In genomic region chr13:97810152-97810551, GRCh38 we compare ENCODE assay signal across 10 cellular contexts.
A peak's percentile ranks its signal among the peaks of the same experiment; 100 is the strongest.
DNase-seq lines count a peak whose midpoint lies in the region; ATAC-seq, FAIRE-seq and TF ChIP-seq lines count a peak whose summit lies in the region.
"Had no signal": no experiment of that assay in that cellular context is flagged by ENCODE, and none has a peak within 500 bp of the region (broad histone marks: within the 10 kb centered on the region; RNA-seq: fewer than 3 reads in every experiment).

No MANE protein-coding gene starts in this region.

- H3K9me3 Mint-ChIP-seq in nephron, result peaks cover 8% of the 10 kb centered on the region
- H3K9me3 Mint-ChIP-seq: activated T-cell treated with anti-CD3 and anti-CD28 coated beads, Interleukin-2, amount 50 U/mL, for 24 hours had no signal

- no peaks in the 10 kb centered on the region for H3K9me3 ChIP-seq in suprapubic skin

- peaks cover 5% of the 10 kb centered on the region for H3K4me1 Mint-ChIP-seq in nephron

- TF ChIP-seq CTCF in bronchial epithelial cell (IDR thresholded peaks at IDR 0.05; ENCODE audit: insufficient read depth, low read length, severe bottlenecking), result peak; percentile 21
- TF ChIP-seq CTCF in nephron (IDR thresholded peaks at IDR 0.05; ENCODE audit: unreplicated experiment in 3 of 3), result peak; percentile 52 to 65 (median 58)
- TF ChIP-seq CTCF in suprapubic skin (IDR thresholded peaks at IDR 0.05), result no peak

- no peak overlapping the region for H3K27ac Mint-ChIP-seq in nephron
- H3K27ac Mint-ChIP-seq: activated T-cell treated with anti-CD3 and anti-CD28 coated beads, Interleukin-2, amount 50 U/mL, for 24 hours had no signal

- ATAC-seq in HG03442 (IDR thresholded peaks at IDR 0.05; ENCODE audit: unreplicated experiment), result no peak

- H3K27me3 Mint-ChIP-seq in nephron (ENCODE audit: low read depth), result no peaks in the 10 kb centered on the region

- no peak for FAIRE-seq in bronchial epithelial cell (lab: Jason Lieb, UNC)

- H3K27me3 ChIP-seq in bronchial epithelial cell (ENCODE audit: control insufficient read depth, insufficient read depth, low read length), result no peaks in the 10 kb centered on the region
- H3K27me3 ChIP-seq in suprapubic skin, result no peaks in the 10 kb centered on the region

- 24% methylated on average over 3 of the region's 3 CpGs for WGBS in suprapubic skin

- DNase-seq in G401 (ENCODE audit: low spot score) (peak; percentile 24), NCI-H1105 treated with DMSO at 0.1 percent for 48 hours (lab: John Stamatoyannopoulos, UW) (peak; percentile 21), bronchial epithelial cell (ENCODE audit: low read depth) (peak; percentile 18), suprapubic skin (ENCODE audit: low spot score in 2 of 2) (no peak), C1 segment of cervical spinal cord (lab: John Stamatoyannopoulos, UW) (no peak)
- no peak for DNase-seq in activated CD4-positive, alpha-beta T cell treated with anti-CD3 and anti-CD28 coated beads, Interleukin-2, amount 50 U/mL, for 4 hours
- DNase-seq: activated T-cell treated with anti-CD3 and anti-CD28 coated beads, Interleukin-2, amount 50 U/mL, for 24 hours; MV-4-11 had no signal

- no peak for TF ChIP-seq EP300 in suprapubic skin (IDR thresholded peaks at IDR 0.05)

- H3K27ac ChIP-seq in suprapubic skin, result no peak overlapping the region

- H3K4me3 ChIP-seq in bronchial epithelial cell (ENCODE audit: low read depth, low read length), result no peak overlapping the region
- H3K4me3 ChIP-seq in suprapubic skin, result no peak overlapping the region

- no peaks in the 10 kb centered on the region for H3K4me1 ChIP-seq in suprapubic skin

- H3K36me3 Mint-ChIP-seq in nephron (ENCODE audit: low read depth), result no peaks in the 10 kb centered on the region

- H3K36me3 ChIP-seq in bronchial epithelial cell (ENCODE audit: control insufficient read depth, insufficient read depth, low read length) (no peaks in the 10 kb centered on the region), suprapubic skin (no peaks in the 10 kb centered on the region)

- no peak for TF ChIP-seq POLR2A in suprapubic skin (IDR thresholded peaks at IDR 0.05)

- in situ Hi-C loops in G401 (cut with HindIII; ENCODE audit: low sequenced_read_pairs), result no loop called here

- H3K4me3 Mint-ChIP-seq in nephron, result no peak overlapping the region
- H3K4me3 Mint-ChIP-seq: activated T-cell treated with anti-CD3 and anti-CD28 coated beads, Interleukin-2, amount 50 U/mL, for 24 hours had no signal

Comparison
In these comparisons a context has a peak if more than half of its experiments do, and no peak if none do; other contexts are left out.
1. DNase-seq: peak in G401 (single experiment), NCI-H1105 treated with DMSO at 0.1 percent for 48 hours (single experiment) and bronchial epithelial cell (single experiment); none in suprapubic skin (0 of 2), C1 segment of cervical spinal cord (0 of 14) and activated CD4-positive, alpha-beta T cell treated with anti-CD3 and anti-CD28 coated beads, Interleukin-2, amount 50 U/mL, for 4 hours (0 of 2).
2. CTCF ChIP-seq: peak in bronchial epithelial cell (single experiment) and nephron (3 of 3); none in suprapubic skin (0 of 2).